ENCODE assay signal across 22 cellular contexts in genomic region chr7:120783273-120783672, GRCh38.
DNase-seq lines count a peak whose midpoint lies in the region; ATAC-seq, FAIRE-seq and TF ChIP-seq lines count a peak whose summit lies in the region.
"Had no signal": no experiment of that assay in that cellular context is flagged by ENCODE, and none has a peak within 500 bp of the region (broad histone marks: within the 10 kb centered on the region; RNA-seq: fewer than 3 reads in every experiment).

No MANE protein-coding gene starts in this region.

- no peaks in the 10 kb centered on the region for H3K36me3 Mint-ChIP-seq in GM23338 (ENCODE audit: low read depth)
- H3K36me3 Mint-ChIP-seq in WTC11, result no peaks in the 10 kb centered on the region
- H3K36me3 Mint-ChIP-seq: CD4-positive, CD25-positive, alpha-beta regulatory T cell; CD8-positive, alpha-beta T cell had no signal

- H3K4ac ChIP-seq in mesendoderm (ENCODE audit: low read depth, low read length), result peak overlapping the region; percentile 88

- H3K27ac Mint-ChIP-seq in GM23338 (no peak overlapping the region), WTC11 (no peak overlapping the region)
- H3K27ac Mint-ChIP-seq: B cell; CD4-positive, CD25-positive, alpha-beta regulatory T cell; CD8-positive, alpha-beta T cell; HFFc6 had no signal

- CTCF ChIA-PET in WTC11 (lab: Charles Lee), result interaction anchor here (1.2 to 1.8 kb wide), 2 partner anchors 9 to 23 kb away, joined by 3 to 7 read pairs; no protein-coding TSS in a partner anchor

- POLR2A ChIA-PET in WTC11 (lab: Charles Lee), result no interaction called here

- no peak overlapping the region for H2BK15ac ChIP-seq in mesendoderm (replicated peaks; ENCODE audit: low read depth)

- DNase-seq in GM23338 (ENCODE audit: low spot score) (no peak), WTC11 (ENCODE audit: low spot score) (no peak), mesendoderm (peak; percentile 68), HTR-8/SVneo (ENCODE audit: insufficient read length, low spot score) (no peak), left ventricle myocardium superior (no peak)
- DNase-seq: Caco-2; CD4-positive, CD25-positive, alpha-beta regulatory T cell; CD8-positive, alpha-beta T cell; DMS153; DMS79; EL; GDM1; GM23248; HFFc6 had no signal

- H3K4me2 ChIP-seq in GM23338, result no peak overlapping the region
- H3K4me2 ChIP-seq in mesendoderm (ENCODE audit: low read length), result no peak overlapping the region
- H3K4me2 ChIP-seq: BLaER1 had no signal

- no peak for FAIRE-seq in HTR-8/SVneo (lab: Jason Lieb, UNC)
- FAIRE-seq: GM12878, GM19239, H54 had no signal

- no peak for ATAC-seq in GM23338
- ATAC-seq in WTC11, result peak; percentile 52; the same call in 1 of the 2 replicates
- no peak for ATAC-seq in left ventricle myocardium superior
- ATAC-seq: CD8-positive, alpha-beta T cell; GM12878 had no signal

- peak overlapping the region; percentile 71 for H3K23ac ChIP-seq in mesendoderm (ENCODE audit: low read length)

- no peak overlapping the region for H3K4me3 ChIP-seq in GM23338
- no peak overlapping the region for H3K4me3 ChIP-seq in HUES48 (ENCODE audit: low read depth, low read length)
- no peak overlapping the region for H3K4me3 ChIP-seq in mesendoderm (ENCODE audit: low read length)
- H3K4me3 ChIP-seq: BLaER1, GM12878, GM23248, HAP-1 had no signal

- peak overlapping the region; percentile 96 for H2BK5ac ChIP-seq in mesendoderm (ENCODE audit: low read length)

- H2AFZ ChIP-seq in GM23338, result 0 out of 2 replicates have a peak overlapping the region, but pooled peaks have one; percentile 2
- H2AFZ ChIP-seq: GM23248 had no signal

- no peaks in the 10 kb centered on the region for H3K9me3 Mint-ChIP-seq in GM23338
- no peaks in the 10 kb centered on the region for H3K9me3 Mint-ChIP-seq in WTC11
- H3K9me3 Mint-ChIP-seq: CD4-positive, CD25-positive, alpha-beta regulatory T cell; CD8-positive, alpha-beta T cell; HFFc6 had no signal

- H3K27me3 ChIP-seq in GM23338 (ENCODE audit: insufficient read depth) (no peaks in the 10 kb centered on the region), HUES48 (ENCODE audit: control insufficient read depth, insufficient read depth, low read length) (no peaks in the 10 kb centered on the region), mesendoderm (ENCODE audit: insufficient read depth, low read length, poor library complexity) (no peaks in the 10 kb centered on the region)
- H3K27me3 ChIP-seq: BLaER1 had no signal

- H3K56ac ChIP-seq in mesendoderm (ENCODE audit: low read length), result peak overlapping the region; percentile 86

- H2BK120ac ChIP-seq in mesendoderm (ENCODE audit: low read depth, low read length), result peak overlapping the region; percentile 99

- no peaks in the 10 kb centered on the region for H3K79me2 ChIP-seq in GM23338 (replicated peaks; ENCODE audit: insufficient read depth)
- H3K79me2 ChIP-seq in mesendoderm (ENCODE audit: control insufficient read depth, insufficient read depth, low read length), result no peaks in the 10 kb centered on the region

- peak overlapping the region; percentile 99 for H2AK5ac ChIP-seq in mesendoderm (ENCODE audit: low read length)

- H3K9ac ChIP-seq in HUES48 (ENCODE audit: low read depth, low read length), result no peak overlapping the region
- peak overlapping the region; percentile 46 for H3K9ac ChIP-seq in mesendoderm (ENCODE audit: low read length)
- H3K9ac ChIP-seq: BLaER1, GM23248 had no signal

- H3K4me3 Mint-ChIP-seq in GM23338, result no peak overlapping the region
- H3K4me3 Mint-ChIP-seq in WTC11, result no peak overlapping the region
- H3K4me3 Mint-ChIP-seq: B cell; CD4-positive, CD25-positive, alpha-beta regulatory T cell; CD8-positive, alpha-beta T cell; HFFc6 had no signal

- H3K27ac ChIP-seq in GM23338 (ENCODE audit: low read depth) (no peak overlapping the region), HUES48 (ENCODE audit: low read depth, low read length) (peak overlapping the region; percentile 14), mesendoderm (ENCODE audit: low read depth, low read length) (peak overlapping the region; percentile 48)
- H3K27ac ChIP-seq: BLaER1, C4-2B, GM23248 had no signal

- no peak overlapping the region for H4K5ac ChIP-seq in mesendoderm (ENCODE audit: low read length)

- intact Hi-C loops in left ventricle myocardium superior (cut with micrococcal nuclease), result no loop called here

- H3K18ac ChIP-seq in mesendoderm (ENCODE audit: low read length), result peak overlapping the region; percentile 42

- peaks cover 10% of the 10 kb centered on the region; the same call in 1 of the 2 replicates for H3K4me1 ChIP-seq in GM23338 (ENCODE audit: insufficient read depth)
- peaks cover 15% of the 10 kb centered on the region for H3K4me1 ChIP-seq in HUES48 (ENCODE audit: control insufficient read depth, insufficient read depth, low read length)
- H3K4me1 ChIP-seq in mesendoderm (ENCODE audit: control insufficient read depth, low read depth, low read length), result peaks cover 15% of the 10 kb centered on the region
- H3K4me1 ChIP-seq: BLaER1, Caco-2, HAP-1 had no signal

- no CpG with 5 or more reads among the region's 6 CpGs for whole genome bisulfite sequencing in mesendoderm (ENCODE audit: extremely low coverage, insufficient coverage, low lambda C conversion rate)

- H3K27me3 Mint-ChIP-seq in GM23338 (ENCODE audit: insufficient read depth, low read depth, poor library complexity) (peaks cover 4% of the 10 kb centered on the region), WTC11 (ENCODE audit: low read depth) (no peaks in the 10 kb centered on the region)
- H3K27me3 Mint-ChIP-seq: CD4-positive, CD25-positive, alpha-beta regulatory T cell had no signal

- H4K8ac ChIP-seq in mesendoderm (ENCODE audit: low read depth, low read length), result no peak overlapping the region

- no peaks in the 10 kb centered on the region for H3K79me1 ChIP-seq in mesendoderm (ENCODE audit: low read length)

- no peaks in the 10 kb centered on the region for H3F3A ChIP-seq in GM23338 (replicated peaks; ENCODE audit: low read depth)

- H3K4me1 Mint-ChIP-seq in GM23338 (peaks cover 18% of the 10 kb centered on the region), WTC11 (peaks cover 22% of the 10 kb centered on the region)
- H3K4me1 Mint-ChIP-seq: B cell; CD4-positive, CD25-positive, alpha-beta regulatory T cell had no signal

- H4K20me1 ChIP-seq in GM23338 (replicated peaks; ENCODE audit: insufficient read depth), result no peaks in the 10 kb centered on the region
- H4K20me1 ChIP-seq: BLaER1 had no signal

- no peak for TF ChIP-seq CTCF in GM23338 (conservative IDR thresholded peaks at IDR 0.05; ENCODE audit: low read depth in 2 of 2)
- TF ChIP-seq CTCF in WTC11 (IDR thresholded peaks at IDR 0.05), result no peak

- H3K9me3 ChIP-seq in HUES48 (ENCODE audit: control insufficient read depth, insufficient read depth, low read length), result no peaks in the 10 kb centered on the region
- H3K9me3 ChIP-seq: BLaER1, Caco-2, HAP-1 had no signal

- H3K9me2 ChIP-seq in GM23338 (ENCODE audit: insufficient read depth), result peaks cover 8% of the 10 kb centered on the region

- H3K36me3 ChIP-seq in GM23338 (ENCODE audit: insufficient read depth) (no peaks in the 10 kb centered on the region), HUES48 (ENCODE audit: control insufficient read depth, insufficient read depth, low read length) (no peaks in the 10 kb centered on the region), mesendoderm (ENCODE audit: control insufficient read depth, insufficient read depth, low read length) (no peaks in the 10 kb centered on the region)
- H3K36me3 ChIP-seq: BLaER1, HAP-1 had no signal

TF ChIP-seq in GM23338, 12 proteins besides CTCF, POLR2A, EP300 and RAD21 (continues in another document):
- TF ChIP-seq JUNB (IDR thresholded peaks at IDR 0.05; ENCODE audit: unreplicated experiment) (no peak), EZH2phosphoT487 (IDR thresholded peaks at IDR 0.05; ENCODE audit: unreplicated experiment) (no peak), ZNF331 (CRISPR knock-in tag; IDR thresholded peaks at IDR 0.05; ENCODE audit: low read depth) (no peak), EZH2 (IDR thresholded peaks at IDR 0.05; ENCODE audit: low read depth, unreplicated experiment) (no peak)
- TF ChIP-seq, protein P1, sequence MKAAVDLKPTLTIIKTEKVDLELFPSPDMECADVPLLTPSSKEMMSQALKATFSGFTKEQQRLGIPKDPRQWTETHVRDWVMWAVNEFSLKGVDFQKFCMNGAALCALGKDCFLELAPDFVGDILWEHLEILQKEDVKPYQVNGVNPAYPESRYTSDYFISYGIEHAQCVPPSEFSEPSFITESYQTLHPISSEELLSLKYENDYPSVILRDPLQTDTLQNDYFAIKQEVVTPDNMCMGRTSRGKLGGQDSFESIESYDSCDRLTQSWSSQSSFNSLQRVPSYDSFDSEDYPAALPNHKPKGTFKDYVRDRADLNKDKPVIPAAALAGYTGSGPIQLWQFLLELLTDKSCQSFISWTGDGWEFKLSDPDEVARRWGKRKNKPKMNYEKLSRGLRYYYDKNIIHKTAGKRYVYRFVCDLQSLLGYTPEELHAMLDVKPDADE (IDR thresholded peaks at IDR 0.05), result no peak

TF ChIP-seq in WTC11, 78 proteins besides CTCF, POLR2A, EP300 and RAD21 (continues in another document):
- TF ChIP-seq, protein P2, sequence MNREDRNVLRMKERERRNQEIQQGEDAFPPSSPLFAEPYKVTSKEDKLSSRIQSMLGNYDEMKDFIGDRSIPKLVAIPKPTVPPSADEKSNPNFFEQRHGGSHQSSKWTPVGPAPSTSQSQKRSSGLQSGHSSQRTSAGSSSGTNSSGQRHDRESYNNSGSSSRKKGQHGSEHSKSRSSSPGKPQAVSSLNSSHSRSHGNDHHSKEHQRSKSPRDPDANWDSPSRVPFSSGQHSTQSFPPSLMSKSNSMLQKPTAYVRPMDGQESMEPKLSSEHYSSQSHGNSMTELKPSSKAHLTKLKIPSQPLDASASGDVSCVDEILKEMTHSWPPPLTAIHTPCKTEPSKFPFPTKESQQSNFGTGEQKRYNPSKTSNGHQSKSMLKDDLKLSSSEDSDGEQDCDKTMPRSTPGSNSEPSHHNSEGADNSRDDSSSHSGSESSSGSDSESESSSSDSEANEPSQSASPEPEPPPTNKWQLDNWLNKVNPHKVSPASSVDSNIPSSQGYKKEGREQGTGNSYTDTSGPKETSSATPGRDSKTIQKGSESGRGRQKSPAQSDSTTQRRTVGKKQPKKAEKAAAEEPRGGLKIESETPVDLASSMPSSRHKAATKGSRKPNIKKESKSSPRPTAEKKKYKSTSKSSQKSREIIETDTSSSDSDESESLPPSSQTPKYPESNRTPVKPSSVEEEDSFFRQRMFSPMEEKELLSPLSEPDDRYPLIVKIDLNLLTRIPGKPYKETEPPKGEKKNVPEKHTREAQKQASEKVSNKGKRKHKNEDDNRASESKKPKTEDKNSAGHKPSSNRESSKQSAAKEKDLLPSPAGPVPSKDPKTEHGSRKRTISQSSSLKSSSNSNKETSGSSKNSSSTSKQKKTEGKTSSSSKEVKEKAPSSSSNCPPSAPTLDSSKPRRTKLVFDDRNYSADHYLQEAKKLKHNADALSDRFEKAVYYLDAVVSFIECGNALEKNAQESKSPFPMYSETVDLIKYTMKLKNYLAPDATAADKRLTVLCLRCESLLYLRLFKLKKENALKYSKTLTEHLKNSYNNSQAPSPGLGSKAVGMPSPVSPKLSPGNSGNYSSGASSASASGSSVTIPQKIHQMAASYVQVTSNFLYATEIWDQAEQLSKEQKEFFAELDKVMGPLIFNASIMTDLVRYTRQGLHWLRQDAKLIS (CRISPR knock-in tag; IDR thresholded peaks at IDR 0.05; ENCODE audit: borderline replicate concordance), result no peak
